In genomic region chr19:33438987-33439781, GRCh38 we compare ENCODE assay signal across 13 cellular contexts.
DNase-seq lines count a peak whose midpoint lies in the region; ATAC-seq and TF ChIP-seq lines count a peak whose summit lies in the region.
"Had no signal": no experiment of that assay in that cellular context is flagged by ENCODE, and none has a peak within 500 bp of the region (broad histone marks: within the 10 kb centered on the region; RNA-seq: fewer than 3 reads in every experiment).

No MANE protein-coding gene starts in this region.

- no peak overlapping the region for H3K4me2 ChIP-seq in OCI-LY7 (ENCODE audit: low read length)

- ATAC-seq in right cardiac atrium: no peak
- ATAC-seq in GM21515 (IDR thresholded peaks at IDR 0.05; ENCODE audit: unreplicated experiment): no peak

- H3K4me1 Mint-ChIP-seq in CD14-positive monocyte: no peaks in the 10 kb centered on the region

- no peak overlapping the region for H2AFZ ChIP-seq in OCI-LY7 (ENCODE audit: low read length)
- H2AFZ ChIP-seq: GM23248 had no signal

- H3K36me3 ChIP-seq in HEK293 (ENCODE audit: control insufficient read depth in 2 of 2, insufficient read depth in 1 of 2, low read length in 2 of 2) (peaks cover 0 to 4% of the 10 kb centered on the region in 2 experiments; a peak in 1 of 3 replicates), OCI-LY7 (ENCODE audit: insufficient read depth, low read length) (no peaks in the 10 kb centered on the region)

- no peak overlapping the region for H3K27ac Mint-ChIP-seq in CD14-positive monocyte

- 88% methylated on average over 16 of the region's 16 CpGs for WGBS in right cardiac atrium

- BruUV-seq in OCI-LY7 (replicated peaks; lab: Mats Ljungman, UMichigan): no TSS peak

- TF ChIP-seq CTCF in CD14-positive monocyte (IDR thresholded peaks at IDR 0.05) (no peak), HEK293 (tag by site-specific recombination; IDR thresholded peaks at IDR 0.05) (no peak), OCI-LY7 (conservative IDR thresholded peaks at IDR 0.05; ENCODE audit: low read length) (no peak)

- no peak overlapping the region for H3K4me3 ChIP-seq in HEK293 (ENCODE audit: low read depth, low read length)
- no peak overlapping the region for H3K4me3 ChIP-seq in right cardiac atrium (ENCODE audit: low read length)
- H3K4me3 ChIP-seq in OCI-LY7 (ENCODE audit: low read depth, low read length, poor library complexity, severe bottlenecking): no peak overlapping the region
- H3K4me3 ChIP-seq: GM23248 had no signal

- H4K20me1 ChIP-seq in OCI-LY7 (ENCODE audit: insufficient read depth, low read length): no peaks in the 10 kb centered on the region

- H3K79me2 ChIP-seq in OCI-LY7 (ENCODE audit: insufficient read depth, low read depth, low read length): no peaks in the 10 kb centered on the region

- intact Hi-C loops in CD14-positive monocyte (cut with micrococcal nuclease) (no loop called here), right cardiac atrium (cut with DNase I) (no loop called here), posterior vena cava (cut with DNase I) (no loop called here), OCI-LY7 (cut with micrococcal nuclease; ENCODE audit: unreplicated experiment) (no loop called here)

- CTCF ChIA-PET in HEK293 (lab: Yijun Ruan, JAX): interaction anchor here (0.5 to 2.7 kb wide), 5 partner anchors 9 to 357 kb away, joined by 3 to 18 read pairs (median 3); partner anchors contain the start of gene KCTD15
- CTCF ChIA-PET in OCI-LY7 (lab: Charles Lee; ENCODE audit: unreplicated experiment): no interaction called here

- H3K27me3 ChIP-seq in right cardiac atrium (ENCODE audit: control insufficient read depth, insufficient read depth): no peaks in the 10 kb centered on the region

- H3K9me3 ChIP-seq in HEK293 (ENCODE audit: control insufficient read depth, insufficient read depth, low read depth, low read length) (no peaks in the 10 kb centered on the region), right cardiac atrium (ENCODE audit: control insufficient read depth, low read length) (no peaks in the 10 kb centered on the region), OCI-LY7 (ENCODE audit: low read length) (no peaks in the 10 kb centered on the region)

- H3K27ac ChIP-seq in HEK293 (ENCODE audit: extremely low read depth, low read depth, low read length) (no peak overlapping the region), right cardiac atrium (ENCODE audit: low read length) (no peak overlapping the region), OCI-LY7 (ENCODE audit: low read depth, low read length, poor library complexity, severe bottlenecking) (no peak overlapping the region)
- H3K27ac ChIP-seq: GM23248 had no signal

- peaks cover 0 to 3% (median 0%) of the 10 kb centered on the region in 3 donors for H3K27me3 Mint-ChIP-seq in CD14-positive monocyte (ENCODE audit: low read depth in 3 of 3)
- H3K27me3 Mint-ChIP-seq: CD8-positive, alpha-beta memory T cell had no signal

- DNase-seq in CD14-positive monocyte (ENCODE audit: low spot score) (peak; percentile 33), right cardiac atrium (peak in 2 of 3 donors; percentile 33 to 39), posterior vena cava (ENCODE audit: low spot score) (peak; percentile 69), OCI-LY7 (ENCODE audit: low spot score) (no peak), cerebellar cortex (ENCODE audit: low spot score) (no peak)
- DNase-seq: DND-41, GDM1, GM23248, NCI-H1436 treated with DMSO at 0.1 percent for 48 hours, NCI-H748 treated with DMSO at 0.1 percent for 48 hours had no signal

- H3K4me1 ChIP-seq in HEK293 (ENCODE audit: control insufficient read depth, insufficient read depth, low read length) (peaks cover 35% of the 10 kb centered on the region), right cardiac atrium (ENCODE audit: control insufficient read depth, insufficient read depth, low read length) (no peaks in the 10 kb centered on the region), OCI-LY7 (ENCODE audit: insufficient read depth, low read length, poor library complexity, severe bottlenecking) (no peaks in the 10 kb centered on the region)

- H3K4me3 Mint-ChIP-seq in CD14-positive monocyte: no peak overlapping the region
- H3K4me3 Mint-ChIP-seq: CD8-positive, alpha-beta memory T cell had no signal

- POLR2A ChIA-PET in HEK293 (lab: Yijun Ruan, JAX) (interaction anchor here (1.5 kb wide), 1 partner anchor 83 kb away, joined by 3 read pairs; the partner anchor contains the start of gene PEPD), OCI-LY7 (lab: Charles Lee) (no interaction called here)

- H3K9me3 Mint-ChIP-seq in CD14-positive monocyte: no peaks in the 10 kb centered on the region
- H3K9me3 Mint-ChIP-seq: CD8-positive, alpha-beta memory T cell had no signal

- no peaks in the 10 kb centered on the region for H3K9me2 ChIP-seq in OCI-LY7 (ENCODE audit: insufficient read depth, low read length)

- H3K36me3 Mint-ChIP-seq in CD14-positive monocyte: peaks cover 3 to 5% of the 10 kb centered on the region in 2 donors

TF ChIP-seq in HEK293, 187 proteins besides CTCF, POLR2A, EP300 and RAD21 (continues in another document):
- no peak for TF ChIP-seq RBAK (tag by site-specific recombination; IDR thresholded peaks at IDR 0.05)
- TF ChIP-seq, protein P1, sequence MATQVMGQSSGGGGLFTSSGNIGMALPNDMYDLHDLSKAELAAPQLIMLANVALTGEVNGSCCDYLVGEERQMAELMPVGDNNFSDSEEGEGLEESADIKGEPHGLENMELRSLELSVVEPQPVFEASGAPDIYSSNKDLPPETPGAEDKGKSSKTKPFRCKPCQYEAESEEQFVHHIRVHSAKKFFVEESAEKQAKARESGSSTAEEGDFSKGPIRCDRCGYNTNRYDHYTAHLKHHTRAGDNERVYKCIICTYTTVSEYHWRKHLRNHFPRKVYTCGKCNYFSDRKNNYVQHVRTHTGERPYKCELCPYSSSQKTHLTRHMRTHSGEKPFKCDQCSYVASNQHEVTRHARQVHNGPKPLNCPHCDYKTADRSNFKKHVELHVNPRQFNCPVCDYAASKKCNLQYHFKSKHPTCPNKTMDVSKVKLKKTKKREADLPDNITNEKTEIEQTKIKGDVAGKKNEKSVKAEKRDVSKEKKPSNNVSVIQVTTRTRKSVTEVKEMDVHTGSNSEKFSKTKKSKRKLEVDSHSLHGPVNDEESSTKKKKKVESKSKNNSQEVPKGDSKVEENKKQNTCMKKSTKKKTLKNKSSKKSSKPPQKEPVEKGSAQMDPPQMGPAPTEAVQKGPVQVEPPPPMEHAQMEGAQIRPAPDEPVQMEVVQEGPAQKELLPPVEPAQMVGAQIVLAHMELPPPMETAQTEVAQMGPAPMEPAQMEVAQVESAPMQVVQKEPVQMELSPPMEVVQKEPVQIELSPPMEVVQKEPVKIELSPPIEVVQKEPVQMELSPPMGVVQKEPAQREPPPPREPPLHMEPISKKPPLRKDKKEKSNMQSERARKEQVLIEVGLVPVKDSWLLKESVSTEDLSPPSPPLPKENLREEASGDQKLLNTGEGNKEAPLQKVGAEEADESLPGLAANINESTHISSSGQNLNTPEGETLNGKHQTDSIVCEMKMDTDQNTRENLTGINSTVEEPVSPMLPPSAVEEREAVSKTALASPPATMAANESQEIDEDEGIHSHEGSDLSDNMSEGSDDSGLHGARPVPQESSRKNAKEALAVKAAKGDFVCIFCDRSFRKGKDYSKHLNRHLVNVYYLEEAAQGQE (tag by site-specific recombination; IDR thresholded peaks at IDR 0.05): no peak
- no peak for TF ChIP-seq ZNF561 (tag by site-specific recombination; IDR thresholded peaks at IDR 0.05; ENCODE audit: borderline replicate concordance)
- no peak for TF ChIP-seq ZNF426 (tag by site-specific recombination; IDR thresholded peaks at IDR 0.05)
- no peak for TF ChIP-seq PBX3 (CRISPR knock-in tag; IDR thresholded peaks at IDR 0.05)
- TF ChIP-seq ZNF362 (tag by site-specific recombination; IDR thresholded peaks at IDR 0.05): no peak
- TF ChIP-seq OVOL3 (tag by site-specific recombination; IDR thresholded peaks at IDR 0.05): no peak
- no peak for TF ChIP-seq ZNF76 (tag by site-specific recombination; IDR thresholded peaks at IDR 0.05; ENCODE audit: borderline replicate concordance, low read depth)
- no peak for TF ChIP-seq ZNF549 (tag by site-specific recombination; IDR thresholded peaks at IDR 0.05)
- TF ChIP-seq ZNF184 (tag by site-specific recombination; IDR thresholded peaks at IDR 0.05): no peak
- TF ChIP-seq EGR2 (tag by site-specific recombination; IDR thresholded peaks at IDR 0.05; ENCODE audit: low read depth): peak; percentile 91
- no peak for TF ChIP-seq ZBTB6 (tag by site-specific recombination; IDR thresholded peaks at IDR 0.05)

Comparison
In these comparisons a context has a peak if more than half of its experiments do, and no peak if none do; other contexts are left out.
1. DNase-seq: peak in CD14-positive monocyte (single experiment), right cardiac atrium (2 of 3) and posterior vena cava (single experiment); none in OCI-LY7 (single experiment) and cerebellar cortex (single experiment).